9 cellular contexts compared by ENCODE assay signal in genomic region chr1:23169727-23170335, GRCh38. TPM values are rescaled to one million over a fixed set of nuclear protein-coding genes. Genes with fewer than 3 reads are reported as not detected.
DNase-seq lines count a peak whose midpoint lies in the region; ATAC-seq lines count a peak whose summit lies in the region.
"Had no signal": no experiment of that assay in that cellular context is flagged by ENCODE, and none has a peak within 500 bp of the region (broad histone marks: within the 10 kb centered on the region; RNA-seq: fewer than 3 reads in every experiment).

No MANE protein-coding gene starts in this region.

- no peaks in the 10 kb centered on the region for H3K9me3 ChIP-seq in ES-I3 (ENCODE audit: control insufficient read depth, insufficient read depth, low read length)
- no peaks in the 10 kb centered on the region for H3K9me3 ChIP-seq in adipocyte (ENCODE audit: control insufficient read depth, low read length)
- H3K9me3 ChIP-seq in right cardiac atrium (ENCODE audit: control insufficient read depth, low read length): no peaks in the 10 kb centered on the region

- intact Hi-C loops in right cardiac atrium (cut with DNase I): no loop called here

- 32% methylated on average over 5 of the region's 5 CpGs for WGBS in right cardiac atrium

- peak; percentile 96 for DNase-seq in MV-4-11 (lab: John Stamatoyannopoulos, UW)
- DNase-seq in adipocyte (ENCODE audit: low read depth): peak; percentile 88
- peak; percentile 72 to 85 (median 85) for DNase-seq in right cardiac atrium
- no peak for DNase-seq in A172 (ENCODE audit: low spot score)

- peak; percentile 82 to 88 for ATAC-seq in right cardiac atrium
- ATAC-seq in HG03108 (IDR thresholded peaks at IDR 0.05; ENCODE audit: unreplicated experiment): no peak
- no peak for ATAC-seq in HG03159 (IDR thresholded peaks at IDR 0.05; ENCODE audit: unreplicated experiment)

- H3K36me3 ChIP-seq in ES-I3 (ENCODE audit: insufficient read depth, low read length): no peaks in the 10 kb centered on the region
- no peaks in the 10 kb centered on the region for H3K36me3 ChIP-seq in adipocyte (ENCODE audit: control insufficient read depth, insufficient read depth, low read length, severe bottlenecking)

- no peaks in the 10 kb centered on the region for H3K27me3 ChIP-seq in adipocyte (replicated peaks; ENCODE audit: control insufficient read depth, insufficient read depth, low read length)
- no peaks in the 10 kb centered on the region for H3K27me3 ChIP-seq in right cardiac atrium (ENCODE audit: control insufficient read depth, insufficient read depth)

- H3K9ac ChIP-seq in ES-I3 (ENCODE audit: low read depth, low read length) (peak overlapping the region; percentile 76; the same call in 1 of the 2 replicates), adipocyte (ENCODE audit: low read length) (peak overlapping the region; percentile 93)

- peak overlapping the region; percentile 50 for H3K27ac ChIP-seq in right cardiac atrium (ENCODE audit: low read length)
- peak overlapping the region in 20 of 21 experiments; percentile 34 to 97 (median 90) for H3K27ac ChIP-seq in skin epidermis

- peak overlapping the region; percentile 89 for H3K4me3 ChIP-seq in adipocyte (ENCODE audit: low read length)
- H3K4me3 ChIP-seq in right cardiac atrium (ENCODE audit: low read length): no peak overlapping the region
- peak overlapping the region in 6 of 7 experiments; percentile 71 to 95 (median 86) for H3K4me3 ChIP-seq in skin epidermis

- H3K4me1 ChIP-seq in ES-I3 (ENCODE audit: insufficient read depth, low read length) (peaks cover 14% of the 10 kb centered on the region), adipocyte (ENCODE audit: control insufficient read depth, insufficient read depth, low read length) (peaks cover 38% of the 10 kb centered on the region), right cardiac atrium (ENCODE audit: control insufficient read depth, insufficient read depth, low read length) (peaks cover 3% of the 10 kb centered on the region)

RNA-seq across cellular contexts. Expression of gene LUZP1, which starts 1.2 kb away (rescaled TPM):
- 10 to 100 TPM; 33.2 to 61.9 (median 42.4) TPM for total RNA-seq in right cardiac atrium
- polyA plus RNA-seq in right cardiac atrium: 9.5 TPM
- 22.1 and 29.4 TPM in 2 replicates for total RNA-seq in A172 (2014; rRNA removed; shearing (Covaris generic))

RNA-seq across cellular contexts. Expression of gene HTR1D, which starts 47.5 kb away (rescaled TPM):
- total RNA-seq in right cardiac atrium: not detected
- polyA plus RNA-seq in right cardiac atrium: 0.05 TPM
- 4.4 and 4.6 TPM in 2 replicates for total RNA-seq in A172 (2014; rRNA removed; shearing (Covaris generic))
- total RNA-seq: T-helper 2 cell treated with Interferon-gamma antibody and Interleukin-4, amounts not matched to agents 100 ng/mL and 5 ng/mL, for 36 hours had no signal

Comparison
In these comparisons a context has a peak if more than half of its experiments do, and no peak if none do; other contexts are left out.
1. ATAC-seq: peak in right cardiac atrium (2 of 2); none in HG03108 (single experiment) and HG03159 (single experiment).